Comparison of ENCODE assay signal across 17 cellular contexts in genomic region chr14:49593016-49593415, GRCh38. TPM values are rescaled to one million over a fixed set of nuclear protein-coding genes. Genes with fewer than 3 reads are reported as not detected.
DNase-seq lines count a peak whose midpoint lies in the region; ATAC-seq, FAIRE-seq and TF ChIP-seq lines count a peak whose summit lies in the region.
"Had no signal": no experiment of that assay in that cellular context is flagged by ENCODE, and none has a peak within 500 bp of the region (broad histone marks: within the 10 kb centered on the region; RNA-seq: fewer than 3 reads in every experiment).

No MANE protein-coding gene starts in this region.

- peaks cover 42% of the 10 kb centered on the region for H3K4me1 Mint-ChIP-seq in HFFc6 (ENCODE audit: low read depth)
- peaks cover 15 to 40% of the 10 kb centered on the region in 2 donors for H3K4me1 Mint-ChIP-seq in stimulated activated naive B cell treated with anti-CD40 and anti-IgM and Interleukin-4, amounts not matched to agents 10 μg/mL and 1 μg/mL and 100 μg/mL, for 72 hours

- FAIRE-seq in endothelial cell of umbilical vein (lab: Jason Lieb, UNC) (no peak), D721Med (lab: Jason Lieb, UNC) (no peak)
- FAIRE-seq: GM12892 had no signal

- BruUV-seq in Panc1 (replicated peaks; lab: Mats Ljungman, UMichigan) (no TSS peak), endothelial cell of umbilical vein (replicated peaks; lab: Mats Ljungman, UMichigan) (no TSS peak)

- H3K27ac ChIP-seq in Panc1 (ENCODE audit: low read length) (no peak overlapping the region), endothelial cell of umbilical vein (ENCODE audit: insufficient read depth, low read depth, low read length) (no peak overlapping the region)
- H3K27ac ChIP-seq: dorsolateral prefrontal cortex, esophagus squamous epithelium, left lung, psoas muscle had no signal

- H3K36me3 Mint-ChIP-seq in HFFc6 (ENCODE audit: low read depth): no peaks in the 10 kb centered on the region
- no peaks in the 10 kb centered on the region for H3K36me3 Mint-ChIP-seq in stimulated activated naive B cell treated with anti-CD40 and anti-IgM and Interleukin-4, amounts not matched to agents 10 μg/mL and 1 μg/mL and 100 μg/mL, for 72 hours
- H3K36me3 Mint-ChIP-seq: CD4-positive, CD25-positive, alpha-beta regulatory T cell had no signal

- no peak overlapping the region for H3K9ac ChIP-seq in endothelial cell of umbilical vein (replicated peaks; ENCODE audit: extremely low read depth, insufficient read depth, low read length)

- TF ChIP-seq CTCF in HFFc6 (IDR thresholded peaks at IDR 0.05): no peak
- TF ChIP-seq CTCF in Panc1 (IDR thresholded peaks at IDR 0.05): no peak
- TF ChIP-seq CTCF in endothelial cell of umbilical vein (IDR thresholded peaks at IDR 0.05; ENCODE audit: extremely low read depth in 1 of 2, insufficient read depth in 1 of 2, low read depth in 1 of 2, low read length in 2 of 2): no peak
- TF ChIP-seq CTCF in D721Med (IDR thresholded peaks at IDR 0.05; ENCODE audit: insufficient read depth, missing control alignments): no peak

- no peaks in the 10 kb centered on the region for H3K9me3 ChIP-seq in Panc1 (ENCODE audit: control insufficient read depth, insufficient read depth, low read depth, low read length)
- no peaks in the 10 kb centered on the region for H3K9me3 ChIP-seq in endothelial cell of umbilical vein (replicated peaks; ENCODE audit: control insufficient read depth, insufficient read depth, low read length)
- H3K9me3 ChIP-seq: esophagus squamous epithelium, left lung, psoas muscle had no signal

- H3K9me3 Mint-ChIP-seq in HFFc6: no peaks in the 10 kb centered on the region
- H3K9me3 Mint-ChIP-seq in stimulated activated naive B cell treated with anti-CD40 and anti-IgM and Interleukin-4, amounts not matched to agents 10 μg/mL and 1 μg/mL and 100 μg/mL, for 72 hours: no peaks in the 10 kb centered on the region
- H3K9me3 Mint-ChIP-seq: activated CD4-positive, alpha-beta memory T cell treated with anti-CD3 and anti-CD28 coated beads, Interleukin-2, amount 10 ng/mL, durations not matched to agents 7 days and 5 days; activated T-helper 2 cell treated with anti-CD3 and anti-CD28 coated beads, Interferon-gamma antibody, Interleukin-2, Interleukin-4, amounts not matched to agents 10 μg/mL and 5 μg/mL and 100 μg/mL, durations not matched to agents 14 hours and 24 hours and 36 hours had no signal

- peak; percentile 79 for ATAC-seq in Panc1
- no peak for ATAC-seq in stimulated activated naive B cell treated with anti-CD40 and anti-IgM and Interleukin-4, amounts not matched to agents 10 μg/mL and 1 μg/mL and 100 μg/mL, for 72 hours (replicated peaks)
- ATAC-seq in HG02763 (IDR thresholded peaks at IDR 0.05; ENCODE audit: unreplicated experiment): no peak
- ATAC-seq: left lung, psoas muscle had no signal

- peak overlapping the region; percentile 56; the same call in 1 of the 2 replicates for H3K27ac Mint-ChIP-seq in HFFc6
- no peak overlapping the region for H3K27ac Mint-ChIP-seq in stimulated activated naive B cell treated with anti-CD40 and anti-IgM and Interleukin-4, amounts not matched to agents 10 μg/mL and 1 μg/mL and 100 μg/mL, for 72 hours
- H3K27ac Mint-ChIP-seq: activated CD4-positive, alpha-beta memory T cell treated with anti-CD3 and anti-CD28 coated beads, Interleukin-2, amount 10 ng/mL, durations not matched to agents 7 days and 5 days; activated T-helper 2 cell treated with anti-CD3 and anti-CD28 coated beads, Interferon-gamma antibody, Interleukin-2, Interleukin-4, amounts not matched to agents 10 μg/mL and 5 μg/mL and 100 μg/mL, durations not matched to agents 14 hours and 24 hours and 36 hours; CD4-positive, CD25-positive, alpha-beta regulatory T cell had no signal

- peak overlapping the region; percentile 67 for H3K4me3 Mint-ChIP-seq in HFFc6
- H3K4me3 Mint-ChIP-seq in stimulated activated naive B cell treated with anti-CD40 and anti-IgM and Interleukin-4, amounts not matched to agents 10 μg/mL and 1 μg/mL and 100 μg/mL, for 72 hours: no peak overlapping the region
- H3K4me3 Mint-ChIP-seq: activated CD4-positive, alpha-beta memory T cell treated with anti-CD3 and anti-CD28 coated beads, Interleukin-2, amount 10 ng/mL, durations not matched to agents 7 days and 5 days had no signal

- no peak for TF ChIP-seq POLR2A in endothelial cell of umbilical vein (IDR thresholded peaks at IDR 0.05; ENCODE audit: low read depth, low read length)

- peak; percentile 37 for DNase-seq in HFFc6
- no peak for DNase-seq in Panc1 (ENCODE audit: low read depth, low spot score)
- peak; percentile 40 for DNase-seq in endothelial cell of umbilical vein (ENCODE audit: low read depth, low spot score)
- DNase-seq in D721Med (ENCODE audit: insufficient read length, low spot score): no peak
- DNase-seq in stimulated activated naive B cell treated with anti-CD40 and anti-IgM and Interleukin-4, amounts not matched to agents 10 μg/mL and 1 μg/mL and 100 μg/mL, for 72 hours: no peak
- DNase-seq in GF-D8 (lab: John Stamatoyannopoulos, UW): no peak
- DNase-seq: activated CD4-positive, alpha-beta memory T cell treated with anti-CD3 and anti-CD28 coated beads, Interleukin-2, amount 10 ng/mL, durations not matched to agents 7 days and 5 days; anterior cingulate cortex; CD4-positive, CD25-positive, alpha-beta regulatory T cell; DMS79 treated with DMSO at 0.1 percent for 48 hours; dorsolateral prefrontal cortex; esophagus squamous epithelium; left lung; psoas muscle had no signal

- no peaks in the 10 kb centered on the region for H4K20me1 ChIP-seq in endothelial cell of umbilical vein (replicated peaks; ENCODE audit: control insufficient read depth, extremely low read depth, insufficient read depth, low read length)

- no peaks in the 10 kb centered on the region; the same call in 1 of the 2 replicates for H3K36me3 ChIP-seq in Panc1 (ENCODE audit: control insufficient read depth, insufficient read depth, low read length)
- no peaks in the 10 kb centered on the region for H3K36me3 ChIP-seq in endothelial cell of umbilical vein (ENCODE audit: control insufficient read depth in 2 of 2, extremely low read depth in 1 of 2, insufficient read depth in 2 of 2, low read length in 2 of 2)
- H3K36me3 ChIP-seq: esophagus squamous epithelium, left lung had no signal

- H2AFZ ChIP-seq in endothelial cell of umbilical vein (ENCODE audit: low read depth, low read length): no peak overlapping the region

- peak overlapping the region; percentile 2 for H3K4me2 ChIP-seq in endothelial cell of umbilical vein (ENCODE audit: insufficient read depth, low read length)

- POLR2A ChIA-PET in Panc1 (lab: Charles Lee): interaction anchor here (0.7 kb wide), 1 partner anchor 30 kb away, joined by 3 read pairs; no protein-coding TSS in a partner anchor
- POLR2A ChIA-PET in endothelial cell of umbilical vein (lab: Charles Lee): no interaction called here

- H3K79me2 ChIP-seq in endothelial cell of umbilical vein (ENCODE audit: control insufficient read depth, insufficient read depth, low read length): no peaks in the 10 kb centered on the region

- no peaks in the 10 kb centered on the region; the same call in 1 of the 2 replicates for H3K27me3 Mint-ChIP-seq in HFFc6 (ENCODE audit: insufficient read depth)
- no peaks in the 10 kb centered on the region for H3K27me3 Mint-ChIP-seq in stimulated activated naive B cell treated with anti-CD40 and anti-IgM and Interleukin-4, amounts not matched to agents 10 μg/mL and 1 μg/mL and 100 μg/mL, for 72 hours
- H3K27me3 Mint-ChIP-seq: activated CD4-positive, alpha-beta memory T cell treated with anti-CD3 and anti-CD28 coated beads, Interleukin-2, amount 10 ng/mL, durations not matched to agents 7 days and 5 days; CD4-positive, CD25-positive, alpha-beta regulatory T cell had no signal

- CTCF ChIA-PET in Panc1 (lab: Charles Lee): no interaction called here
- CTCF ChIA-PET in endothelial cell of umbilical vein (lab: Charles Lee): no interaction called here

- intact Hi-C loops in Panc1 (cut with micrococcal nuclease; ENCODE audit: unreplicated experiment) (no loop called here), endothelial cell of umbilical vein (cut with micrococcal nuclease) (no loop called here)

- H3K4me1 ChIP-seq in Panc1 (ENCODE audit: control insufficient read depth, insufficient read depth, low read length) (peaks cover 9% of the 10 kb centered on the region; the same call in 1 of the 2 replicates), endothelial cell of umbilical vein (ENCODE audit: control insufficient read depth, extremely low read depth, insufficient read depth, low read length) (peaks cover 7% of the 10 kb centered on the region)
- H3K4me1 ChIP-seq: psoas muscle had no signal

- in situ Hi-C loops in Panc1 (cut with HindIII; ENCODE audit: low pct_unique_long_range_greater_than_20kb, low sequenced_read_pairs): no loop called here

- H3K4me3 ChIP-seq in Panc1 (ENCODE audit: low read depth in 2 of 2, low read length in 2 of 2): no peak overlapping the region
- no peak overlapping the region for H3K4me3 ChIP-seq in endothelial cell of umbilical vein (replicated peaks in 1 of 3; ENCODE audit: insufficient read depth in 1 of 3, low read depth in 1 of 3, low read length in 3 of 3)
- H3K4me3 ChIP-seq: dorsolateral prefrontal cortex, esophagus squamous epithelium, left lung, psoas muscle had no signal

- no peaks in the 10 kb centered on the region for H3K9me1 ChIP-seq in endothelial cell of umbilical vein (replicated peaks; ENCODE audit: control insufficient read depth, extremely low read depth, insufficient read depth, low read length)

- dilution Hi-C loops in endothelial cell of umbilical vein (cut with MboI; ENCODE audit: extremely low pct_ligation_motif_present, low sequenced_read_pairs): no loop called here

- H3K27me3 ChIP-seq in Panc1 (ENCODE audit: control insufficient read depth, insufficient read depth, low read length): no peaks in the 10 kb centered on the region
- no peaks in the 10 kb centered on the region for H3K27me3 ChIP-seq in endothelial cell of umbilical vein (ENCODE audit: control insufficient read depth in 2 of 2, insufficient read depth in 2 of 2, low read length in 2 of 2)
- H3K27me3 ChIP-seq: dorsolateral prefrontal cortex, esophagus squamous epithelium, left lung had no signal

RNA-seq across cellular contexts. Expression of gene LRR1, which starts 5.7 kb away (rescaled TPM):
- 10 to 100 TPM; 15.2 to 26.5 (median 25.5) TPM for total RNA-seq in HFFc6 (2021; fragmentation: NEBNext Ultra II Directional; extraction: Animal tissue kit (Norgen Biotek cat#: 25700))
- 23.3 TPM for total RNA-seq in Panc1 (2021; ENCODE audit: unreplicated experiment)
- 11.6 TPM for polyA plus RNA-seq in Panc1 (2012; ENCODE audit: insufficient read length)
- 30.1 and 30.9 TPM in 2 replicates for total RNA-seq in endothelial cell of umbilical vein
- polyA plus RNA-seq in endothelial cell of umbilical vein: 11.4 and 17.7 TPM in 2 replicates
- polyA plus RNA-seq in endothelial cell of umbilical vein (2011; cell fraction: cytosol; rRNA removed): 19.5 and 20.3 TPM in 2 replicates
- polyA plus RNA-seq in endothelial cell of umbilical vein (2011; cell fraction: nucleus; rRNA removed): 9.7 and 15.5 TPM in 2 replicates
- 14.1 and 24.0 TPM in 2 replicates for polyA plus RNA-seq in endothelial cell of umbilical vein (2012)
- polyA minus RNA-seq in endothelial cell of umbilical vein: 9.0 and 9.2 TPM in 2 replicates
- 19.5 TPM for polyA minus RNA-seq in endothelial cell of umbilical vein (2011; cell fraction: cytosol; rRNA and poly(A)+ RNA removed)
- 6.1 and 9.1 TPM in 2 replicates for polyA minus RNA-seq in endothelial cell of umbilical vein (2011; cell fraction: nucleus; rRNA and poly(A)+ RNA removed)

RNA-seq across cellular contexts. Expression of gene RPS29, which starts 6.8 kb away (rescaled TPM):
- total RNA-seq in HFFc6 (2021; fragmentation: NEBNext Ultra II Directional; extraction: Animal tissue kit (Norgen Biotek cat#: 25700)): 1,000 to 10,000 TPM in 4 of 6 experiments, 100 to 1,000 TPM in 2; 743 to 1,241 (median 1,080) TPM
- total RNA-seq in Panc1 (2021; ENCODE audit: unreplicated experiment) (866 TPM), endothelial cell of umbilical vein (1,408 and 1,453 TPM in 2 replicates)
- polyA plus RNA-seq in Panc1 (2012; ENCODE audit: insufficient read length): 1,233 TPM
- 13,992 and 14,040 TPM in 2 replicates for polyA plus RNA-seq in endothelial cell of umbilical vein
- polyA plus RNA-seq in endothelial cell of umbilical vein (2011; cell fraction: cytosol; rRNA removed): 11,440 and 11,541 TPM in 2 replicates
- polyA plus RNA-seq in endothelial cell of umbilical vein (2011; cell fraction: nucleus; rRNA removed): 2,321 and 3,038 TPM in 2 replicates
- 6,267 and 6,888 TPM in 2 replicates for polyA plus RNA-seq in endothelial cell of umbilical vein (2012)
- polyA minus RNA-seq in endothelial cell of umbilical vein: 1,176 and 1,327 TPM in 2 replicates
- polyA minus RNA-seq in endothelial cell of umbilical vein (2011; cell fraction: cytosol; rRNA and poly(A)+ RNA removed): 684 TPM
- polyA minus RNA-seq in endothelial cell of umbilical vein (2011; cell fraction: nucleus; rRNA and poly(A)+ RNA removed): 167 and 185 TPM in 2 replicates

RNA-seq across cellular contexts. Expression of gene RPL36AL, which starts 27.4 kb away (rescaled TPM):
- 100 to 1,000 TPM; 170 to 254 (median 211) TPM for total RNA-seq in HFFc6 (2021; fragmentation: NEBNext Ultra II Directional; extraction: Animal tissue kit (Norgen Biotek cat#: 25700))
- total RNA-seq in Panc1 (2021; ENCODE audit: unreplicated experiment): 136 TPM
- 167 TPM for polyA plus RNA-seq in Panc1 (2012; ENCODE audit: insufficient read length)
- 251 and 260 TPM in 2 replicates for total RNA-seq in endothelial cell of umbilical vein
- polyA plus RNA-seq in endothelial cell of umbilical vein: 116 and 174 TPM in 2 replicates
- 257 and 274 TPM in 2 replicates for polyA plus RNA-seq in endothelial cell of umbilical vein (2011; cell fraction: cytosol; rRNA removed)
- polyA plus RNA-seq in endothelial cell of umbilical vein (2011; cell fraction: nucleus; rRNA removed): 78.3 and 111 TPM in 2 replicates
- 427 and 571 TPM in 2 replicates for polyA plus RNA-seq in endothelial cell of umbilical vein (2012)
- polyA minus RNA-seq in endothelial cell of umbilical vein: 58.1 and 72.5 TPM in 2 replicates
- 48.3 TPM for polyA minus RNA-seq in endothelial cell of umbilical vein (2011; cell fraction: cytosol; rRNA and poly(A)+ RNA removed)
- polyA minus RNA-seq in endothelial cell of umbilical vein (2011; cell fraction: nucleus; rRNA and poly(A)+ RNA removed): 11.5 and 16.9 TPM in 2 replicates

RNA-seq across cellular contexts. Expression of gene MGAT2, which starts 27.6 kb away (rescaled TPM):
- total RNA-seq in HFFc6 (2021; fragmentation: NEBNext Ultra II Directional; extraction: Animal tissue kit (Norgen Biotek cat#: 25700)): 10 to 100 TPM; 61.8 to 73.8 (median 64.4) TPM
- total RNA-seq in Panc1 (2021; ENCODE audit: unreplicated experiment): 51.4 TPM
- 24.6 TPM for polyA plus RNA-seq in Panc1 (2012; ENCODE audit: insufficient read length)
- 68.1 and 72.6 TPM in 2 replicates for total RNA-seq in endothelial cell of umbilical vein
- polyA plus RNA-seq in endothelial cell of umbilical vein: 34.5 and 36.4 TPM in 2 replicates
- polyA plus RNA-seq in endothelial cell of umbilical vein (2011; cell fraction: cytosol; rRNA removed): 30.2 and 37.4 TPM in 2 replicates
- 14.1 and 18.4 TPM in 2 replicates for polyA plus RNA-seq in endothelial cell of umbilical vein (2011; cell fraction: nucleus; rRNA removed)
- 18.4 and 23.0 TPM in 2 replicates for polyA plus RNA-seq in endothelial cell of umbilical vein (2012)
- 37.4 and 40.6 TPM in 2 replicates for polyA minus RNA-seq in endothelial cell of umbilical vein
- polyA minus RNA-seq in endothelial cell of umbilical vein (2011; cell fraction: cytosol; rRNA and poly(A)+ RNA removed): 19.3 TPM
- polyA minus RNA-seq in endothelial cell of umbilical vein (2011; cell fraction: nucleus; rRNA and poly(A)+ RNA removed): 15.7 and 17.6 TPM in 2 replicates

RNA-seq across cellular contexts. Expression of gene DNAAF2, which starts 42.0 kb away (rescaled TPM):
- total RNA-seq in HFFc6 (2021; fragmentation: NEBNext Ultra II Directional; extraction: Animal tissue kit (Norgen Biotek cat#: 25700)): 1 to 10 TPM; 5.8 to 8.7 (median 6.2) TPM
- total RNA-seq in Panc1 (2021; ENCODE audit: unreplicated experiment) (8.2 TPM), endothelial cell of umbilical vein (5.7 and 6.4 TPM in 2 replicates)
- 8.3 TPM for polyA plus RNA-seq in Panc1 (2012; ENCODE audit: insufficient read length)
- polyA plus RNA-seq in endothelial cell of umbilical vein: 3.0 and 3.1 TPM in 2 replicates
- 4.5 and 4.9 TPM in 2 replicates for polyA plus RNA-seq in endothelial cell of umbilical vein (2011; cell fraction: cytosol; rRNA removed)
- polyA plus RNA-seq in endothelial cell of umbilical vein (2011; cell fraction: nucleus; rRNA removed): 2.0 and 2.4 TPM in 2 replicates
- 4.1 and 5.4 TPM in 2 replicates for polyA plus RNA-seq in endothelial cell of umbilical vein (2012)
- polyA minus RNA-seq in endothelial cell of umbilical vein: 1.2 and 1.5 TPM in 2 replicates
- 5.4 TPM for polyA minus RNA-seq in endothelial cell of umbilical vein (2011; cell fraction: cytosol; rRNA and poly(A)+ RNA removed)
- polyA minus RNA-seq in endothelial cell of umbilical vein (2011; cell fraction: nucleus; rRNA and poly(A)+ RNA removed): 1.2 and 3.5 TPM in 2 replicates

Comparison
In these comparisons a context has a peak if more than half of its experiments do, and no peak if none do; other contexts are left out.
1. DNase-seq: peak in HFFc6 (single experiment) and endothelial cell of umbilical vein (single experiment); none in Panc1 (single experiment), D721Med (single experiment), stimulated activated naive B cell treated with anti-CD40 and anti-IgM and Interleukin-4, amounts not matched to agents 10 μg/mL and 1 μg/mL and 100 μg/mL, for 72 hours (single experiment) and GF-D8 (single experiment).